ENCODE assay signal across 20 cellular contexts in the genomic region with DNA sequence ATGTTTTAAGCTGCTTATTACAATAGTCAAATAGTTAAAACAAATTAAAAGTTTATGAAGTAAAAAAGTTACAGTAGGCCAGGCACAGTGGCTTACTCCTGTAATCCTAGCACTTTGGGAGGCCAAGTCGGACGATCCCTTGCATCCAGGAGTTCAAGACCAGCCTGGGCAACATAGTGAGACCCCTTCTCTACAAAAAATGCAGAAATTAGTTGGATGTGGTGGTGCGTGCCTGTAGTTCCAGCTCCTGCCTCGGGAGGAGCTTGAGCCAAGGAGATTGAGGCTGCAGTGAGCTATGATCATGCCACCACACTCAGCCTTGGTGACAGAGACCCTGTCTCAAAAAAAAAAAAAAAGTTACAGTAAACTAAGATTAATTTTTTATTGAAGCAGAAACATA.
DNase-seq lines count a peak whose midpoint lies in the region; ATAC-seq and TF ChIP-seq lines count a peak whose summit lies in the region.
"Had no signal": no experiment of that assay in that cellular context is flagged by ENCODE, and none has a peak within 500 bp of the region (broad histone marks: within the 10 kb centered on the region; RNA-seq: fewer than 3 reads in every experiment).

No MANE protein-coding gene starts in this region.

- no peak overlapping the region for H3K14ac ChIP-seq in H9 (ENCODE audit: insufficient read depth, low read length)

- H3K4me2 ChIP-seq in H9 (ENCODE audit: insufficient read depth, insufficient read length, low read length), result no peak overlapping the region

- H3K79me2 ChIP-seq in H9 (ENCODE audit: insufficient read depth, low read length), result no peaks in the 10 kb centered on the region

- no peaks in the 10 kb centered on the region for H3K9me3 Mint-ChIP-seq in H9
- H3K9me3 Mint-ChIP-seq: activated naive CD4-positive, alpha-beta T cell treated with anti-CD3 and anti-CD28 coated beads, Interleukin-2, amount 50 U/mL, for 72 hours had no signal

- H3K79me1 ChIP-seq in H9 (ENCODE audit: insufficient read depth, low read depth, low read length, poor library complexity, severe bottlenecking), result no peaks in the 10 kb centered on the region

- TF ChIP-seq CTCF in A673 (conservative IDR thresholded peaks at IDR 0.05; ENCODE audit: low read depth, low read length) (0 out of 2 replicates have a peak, but pooled peaks have one; percentile 15), H9 (conservative IDR thresholded peaks at IDR 0.05) (peak; percentile 48), fibroblast of mammary gland (conservative IDR thresholded peaks at IDR 0.05; ENCODE audit: control insufficient read depth, insufficient read depth, low read depth, low read length) (peak; percentile 13), testis (IDR thresholded peaks at IDR 0.05) (no peak), body of pancreas (IDR thresholded peaks at IDR 0.05) (no peak)

- no peak overlapping the region for H3K4me3 ChIP-seq in A673 (ENCODE audit: low read depth, low read length, poor library complexity, severe bottlenecking)
- no peak overlapping the region for H3K4me3 ChIP-seq in fibroblast of mammary gland (ENCODE audit: control insufficient read depth, low read depth, low read length)
- no peak overlapping the region for H3K4me3 ChIP-seq in testis
- H3K4me3 ChIP-seq in body of pancreas, result no peak overlapping the region
- H3K4me3 ChIP-seq: colonic mucosa, lung, SJCRH30 had no signal

- H2BK5ac ChIP-seq in H9 (ENCODE audit: insufficient read length, low read length), result no peak overlapping the region

- no peak overlapping the region for H3T11ph ChIP-seq in H9 (ENCODE audit: low read length)

- H3K4me1 ChIP-seq in A673 (ENCODE audit: insufficient read depth, low read length, poor library complexity, severe bottlenecking), result no peaks in the 10 kb centered on the region
- H3K4me1 ChIP-seq in H9 (ENCODE audit: insufficient read depth, low read length), result no peaks in the 10 kb centered on the region
- no peaks in the 10 kb centered on the region for H3K4me1 ChIP-seq in testis
- H3K4me1 ChIP-seq in body of pancreas, result no peaks in the 10 kb centered on the region
- H3K4me1 ChIP-seq: colonic mucosa, SJCRH30 had no signal

- CTCF ChIA-PET in A673 (lab: Charles Lee), result no interaction called here

- WGBS in H9 (ENCODE audit: extremely low coverage, insufficient read length, low lambda C conversion rate), result no CpG with 5 or more reads among the region's 4 CpGs
- 86 to 97% methylated on average over 4 of the region's 4 CpGs for WGBS in testis, 2 donors
- 81 to 84% methylated on average over 4 of the region's 4 CpGs for WGBS in body of pancreas, 2 donors

- no peak overlapping the region for H3K23ac ChIP-seq in H9 (ENCODE audit: insufficient read length, low read depth, low read length)

- H2AK5ac ChIP-seq in H9 (ENCODE audit: insufficient read length, low read length), result no peak overlapping the region

- no peaks in the 10 kb centered on the region for H4K20me1 ChIP-seq in H9 (ENCODE audit: control insufficient read depth, insufficient read depth, insufficient read length)

- H4K8ac ChIP-seq in H9 (replicated peaks; ENCODE audit: insufficient read length, low read depth, low read length), result no peak overlapping the region

- H2AFZ ChIP-seq in H9 (ENCODE audit: low read length), result no peak overlapping the region

- DNase-seq in A673 (ENCODE audit: low spot score) (peak; percentile 1), H9 (no peak), RKO (ENCODE audit: low spot score) (peak; percentile 19), fibroblast of mammary gland (ENCODE audit: low read depth) (no peak), testis (no peak), NCI-H2171 (lab: John Stamatoyannopoulos, UW) (no peak), GM19238 (ENCODE audit: insufficient read length, low spot score) (no peak), body of pancreas (no peak)
- DNase-seq: activated CD4-positive, CD25-positive, alpha-beta regulatory T cell treated with anti-CD3 and anti-CD28 coated beads, Interleukin-2, amount 50 U/mL, for 72 hours; CD8-positive, alpha-beta memory T cell; colonic mucosa; IMR-90; naive B cell; NCI-H187 treated with DMSO at 0.1 percent for 48 hours; NCI-H446 treated with DMSO at 0.1 percent for 48 hours; right cardiac atrium; SJCRH30; substantia nigra had no signal

- H3K9ac ChIP-seq in H9 (ENCODE audit: extremely low read depth, insufficient read length, low read length), result no peak overlapping the region

- no peak overlapping the region for H3K4ac ChIP-seq in H9 (ENCODE audit: low read depth, low read length)

- no peak overlapping the region for H3K27ac Mint-ChIP-seq in H9
- H3K27ac Mint-ChIP-seq: activated naive CD4-positive, alpha-beta T cell treated with anti-CD3 and anti-CD28 coated beads, Interleukin-2, amount 50 U/mL, for 72 hours; CD8-positive, alpha-beta memory T cell; naive B cell had no signal

- H3K27me3 Mint-ChIP-seq in H9 (ENCODE audit: low read depth), result no peaks in the 10 kb centered on the region
- H3K27me3 Mint-ChIP-seq: CD8-positive, alpha-beta memory T cell; naive B cell had no signal

- H3K23me2 ChIP-seq in H9 (ENCODE audit: insufficient read length, low read depth, low read length, poor library complexity, severe bottlenecking), result no peaks in the 10 kb centered on the region

- no peak for ATAC-seq in body of pancreas
- ATAC-seq: activated naive CD4-positive, alpha-beta T cell treated with anti-CD3 and anti-CD28 coated beads, Interleukin-2, amount 50 U/mL, for 72 hours; right cardiac atrium had no signal

- POLR2A ChIA-PET in A673 (lab: Charles Lee; ENCODE audit: low non-redundant PET), result no interaction called here

- no peak overlapping the region for H3K18ac ChIP-seq in H9 (ENCODE audit: insufficient read length, low read depth, low read length)

- no TSS peak for BruUV-seq in A673 (replicated peaks; lab: Mats Ljungman, UMichigan)

- no peaks in the 10 kb centered on the region for H3K4me1 Mint-ChIP-seq in H9
- H3K4me1 Mint-ChIP-seq: CD8-positive, alpha-beta memory T cell; naive B cell had no signal

- no peak overlapping the region for H4K5ac ChIP-seq in H9 (ENCODE audit: insufficient read length, low read depth, low read length)

- no peak overlapping the region for H4K91ac ChIP-seq in H9 (ENCODE audit: insufficient read length, low read depth, low read length)

- H3K36me3 ChIP-seq in A673 (ENCODE audit: insufficient read depth, low read length, poor library complexity, severe bottlenecking), result no peaks in the 10 kb centered on the region
- no peaks in the 10 kb centered on the region for H3K36me3 ChIP-seq in testis (ENCODE audit: low read depth, missing control alignments)
- no peaks in the 10 kb centered on the region for H3K36me3 ChIP-seq in body of pancreas (replicated peaks in 1 of 2; ENCODE audit: insufficient read depth in 1 of 2, low read depth in 2 of 2)
- H3K36me3 ChIP-seq: colonic mucosa had no signal

- no peak overlapping the region for H2BK15ac ChIP-seq in H9 (ENCODE audit: low read depth, low read length)

- H3K27me3 ChIP-seq in A673 (replicated peaks; ENCODE audit: insufficient read depth, low read depth, low read length, poor library complexity) (no peaks in the 10 kb centered on the region), H9 (ENCODE audit: insufficient read depth, low read length) (no peaks in the 10 kb centered on the region), testis (no peaks in the 10 kb centered on the region), body of pancreas (no peaks in the 10 kb centered on the region)
- H3K27me3 ChIP-seq: colonic mucosa, SJCRH30 had no signal

- TF ChIP-seq POLR2A in testis (IDR thresholded peaks at IDR 0.05) (no peak), body of pancreas (IDR thresholded peaks at IDR 0.05) (no peak)

- no peak overlapping the region for H2BK20ac ChIP-seq in H9 (ENCODE audit: low read depth, low read length, poor library complexity, severe bottlenecking)

- intact Hi-C loops in A673 (cut with micrococcal nuclease; ENCODE audit: unreplicated experiment), result no loop called here
- intact Hi-C loops in testis (cut with DNase I; ENCODE audit: low total_unique reads), result no loop called here
- intact Hi-C loops in body of pancreas (cut with DNase I), result no loop called here

- no peak overlapping the region for H3K56ac ChIP-seq in H9 (ENCODE audit: insufficient read length, low read depth, low read length)

- H3K27ac ChIP-seq in A673 (ENCODE audit: low read depth, low read length, poor library complexity, severe bottlenecking) (no peak overlapping the region), H9 (ENCODE audit: insufficient read length, low read depth, low read length) (no peak overlapping the region), testis (no peak overlapping the region), body of pancreas (no peak overlapping the region)
- H3K27ac ChIP-seq: colonic mucosa, SJCRH30 had no signal

- no peaks in the 10 kb centered on the region for H3K9me3 ChIP-seq in A673 (ENCODE audit: low read depth, low read length, poor library complexity, severe bottlenecking)
- no peaks in the 10 kb centered on the region for H3K9me3 ChIP-seq in H9 (ENCODE audit: control insufficient read depth, low read depth, low read length)
- H3K9me3 ChIP-seq in testis, result no peaks in the 10 kb centered on the region
- H3K9me3 ChIP-seq in body of pancreas, result no peaks in the 10 kb centered on the region
- H3K9me3 ChIP-seq: colonic mucosa, SJCRH30 had no signal

- no peak overlapping the region for H2BK12ac ChIP-seq in H9 (ENCODE audit: insufficient read length, low read depth, low read length)

- no peak overlapping the region for H2BK120ac ChIP-seq in H9 (ENCODE audit: low read depth, low read length, poor library complexity, severe bottlenecking)

- H3K4me3 Mint-ChIP-seq in H9, result no peak overlapping the region
- H3K4me3 Mint-ChIP-seq: CD8-positive, alpha-beta memory T cell; naive B cell had no signal

- H3K36me3 Mint-ChIP-seq in H9 (ENCODE audit: insufficient read depth in 1 of 3, low read depth in 3 of 3), result peaks cover 0 to 1% (median 0%) of the 10 kb centered on the region in 3 experiments; a peak in 1 of 7 replicates
- H3K36me3 Mint-ChIP-seq: activated naive CD4-positive, alpha-beta T cell treated with anti-CD3 and anti-CD28 coated beads, Interleukin-2, amount 50 U/mL, for 72 hours; CD8-positive, alpha-beta memory T cell; naive B cell had no signal

Comparison
In these comparisons a context has a peak if more than half of its experiments do, and no peak if none do; other contexts are left out.
1. DNase-seq: peak in A673 (single experiment) and RKO (single experiment); none in H9 (single experiment), fibroblast of mammary gland (single experiment), testis (single experiment), NCI-H2171 (single experiment), GM19238 (single experiment) and body of pancreas (0 of 4).
2. CTCF ChIP-seq: peak in A673 (single experiment), H9 (single experiment) and fibroblast of mammary gland (single experiment); none in testis (0 of 3) and body of pancreas (0 of 7).